In the genomic region with DNA sequence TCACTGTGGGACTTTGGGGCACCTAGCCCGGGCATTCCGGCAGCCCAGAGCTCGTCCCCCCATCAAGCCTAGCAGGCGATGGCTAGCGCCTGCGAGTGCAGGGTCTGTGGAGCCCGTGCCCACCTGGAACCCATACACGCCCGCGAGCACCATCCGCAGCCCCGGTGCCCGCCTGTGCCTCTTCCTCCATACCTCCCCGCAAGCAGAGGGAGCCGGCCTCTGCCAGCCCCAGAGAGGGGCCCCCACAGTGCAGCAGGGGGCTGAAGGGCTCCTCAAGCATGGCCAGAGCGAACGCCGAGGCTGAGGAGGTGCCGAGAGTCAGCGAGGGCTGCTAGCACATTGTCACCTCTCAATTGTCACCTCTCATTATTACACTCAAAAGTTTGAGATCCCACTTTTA, we compare ENCODE assay signal across 34 cellular contexts.
"Had no signal": no experiment of that assay in that cellular context is flagged by ENCODE, and none has a peak within 500 bp of the region (broad histone marks: within the 10 kb centered on the region; RNA-seq: fewer than 3 reads in every experiment).

No MANE protein-coding gene starts in this region.

- DNase-seq: activated B cell treated with CpG ODN at 0.5 μM for 24 hours; activated CD4-positive, alpha-beta memory T cell treated with anti-CD3 and anti-CD28 coated beads for 36 hours; activated CD4-positive, alpha-beta T cell treated with anti-CD3 and anti-CD28 coated beads for 4 hours; activated CD4-positive, alpha-beta T cell treated with anti-CD3 and anti-CD28 coated beads, Interleukin-2, amount 10 ng/mL, durations not matched to agents 24 days and 14 days; activated CD4-positive, alpha-beta T cell treated with anti-CD3 and anti-CD28 coated beads, Interleukin-2, amount 50 U/mL, for 1 hour; activated CD4-positive, alpha-beta T cell treated with anti-CD3 and anti-CD28 coated beads, Interleukin-2, amount 50 U/mL, for 4 hours; activated CD4-positive, CD25-positive, alpha-beta regulatory T cell treated with anti-CD3 and anti-CD28 coated beads, Interleukin-2, amount 50 U/mL, for 72 hours; activated CD8-positive, alpha-beta memory T cell treated with anti-CD3 and anti-CD28 coated beads, Interleukin-2, amount 50 U/mL, for 4 hours; activated CD8-positive, alpha-beta T cell treated with anti-CD3 and anti-CD28 coated beads for 36 hours; activated effector memory CD4-positive, alpha-beta T cell treated with anti-CD3 and anti-CD28 coated beads, Interleukin-2, amount 50 U/mL, for 16 hours; activated naive CD4-positive, alpha-beta T cell; activated naive CD4-positive, alpha-beta T cell treated with anti-CD3 and anti-CD28 coated beads for 36 hours; activated naive CD4-positive, alpha-beta T cell treated with anti-CD3 and anti-CD28 coated beads, Interleukin-2, amount 50 U/mL, for 16 hours; activated naive CD8-positive, alpha-beta T cell treated with anti-CD3 and anti-CD28 coated beads for 36 hours; activated T-cell treated with anti-CD3 and anti-CD28 coated beads for 4 hours; activated T-cell treated with anti-CD3 and anti-CD28 coated beads, Interleukin-2, amount 50 U/mL, for 1 hour; activated T-cell treated with anti-CD3 and anti-CD28 coated beads, Interleukin-2, amount 50 U/mL, for 4 hours; activated T-cell treated with anti-CD3 and anti-CD28 coated beads, Interleukin-2, amount 50 U/mL, for 72 hours; adrenal gland; amniotic stem cell; caudate nucleus; cerebellar nuclear complex; T-cell; T-helper 17 cell had no signal

- H3K4me1 ChIP-seq: adrenal gland, ascending aorta had no signal

- H3K9me3 Mint-ChIP-seq: activated CD4-positive, alpha-beta memory T cell treated with anti-CD3 and anti-CD28 coated beads for 36 hours; activated CD4-positive, alpha-beta T cell treated with anti-CD3 and anti-CD28 coated beads, Interleukin-2, amount 10 ng/mL, durations not matched to agents 24 days and 14 days; activated T-cell treated with anti-CD3 and anti-CD28 coated beads, Interleukin-2, amount 50 U/mL, for 4 hours; activated T-helper 17 cell treated with anti-CD3 and anti-CD28 coated beads, Interleukin-2, amount 50 U/mL, for 72 hours; central memory CD8-positive, alpha-beta T cell had no signal

- H3K27ac Mint-ChIP-seq: activated B cell treated with CpG ODN at 0.5 μM for 24 hours; activated CD4-positive, alpha-beta memory T cell treated with anti-CD3 and anti-CD28 coated beads for 36 hours; activated CD4-positive, alpha-beta T cell treated with anti-CD3 and anti-CD28 coated beads, Interleukin-2, amount 10 ng/mL, durations not matched to agents 24 days and 14 days; activated CD8-positive, alpha-beta T cell treated with anti-CD3 and anti-CD28 coated beads for 36 hours; activated naive CD4-positive, alpha-beta T cell treated with anti-CD3 and anti-CD28 coated beads for 36 hours; activated naive CD4-positive, alpha-beta T cell treated with anti-CD3 and anti-CD28 coated beads, Interleukin-2, amount 50 U/mL, for 72 hours; activated naive CD8-positive, alpha-beta T cell treated with anti-CD3 and anti-CD28 coated beads for 36 hours; activated T-cell treated with anti-CD3 and anti-CD28 coated beads, Interleukin-2, amount 50 U/mL, for 72 hours; activated T-helper 1 cell treated with anti-CD3 and anti-CD28 coated beads, Interleukin-12 subunit alpha, Interleukin-12 subunit beta, Interleukin-2, Interleukin-4 antibody, amounts not matched to agents 30 ng/mL and 10 ng/mL and 1 ng/mL, durations not matched to agents 14 hours and 24 hours and 36 hours; activated T-helper 17 cell treated with anti-CD3 and anti-CD28 coated beads, Interleukin-2, amount 50 U/mL, for 72 hours; brain; T-cell; T-helper 17 cell had no signal

- ATAC-seq: activated CD8-positive, alpha-beta T cell treated with anti-CD3 and anti-CD28 coated beads for 36 hours; activated naive CD4-positive, alpha-beta T cell treated with anti-CD3 and anti-CD28 coated beads, Interleukin-2, amount 50 U/mL, for 72 hours; activated T-cell treated with anti-CD3 and anti-CD28 coated beads, Interleukin-2, amount 50 U/mL, for 4 hours; activated T-cell treated with anti-CD3 and anti-CD28 coated beads, Interleukin-2, amount 50 U/mL, for 72 hours; activated T-helper 17 cell treated with anti-CD3 and anti-CD28 coated beads, Interleukin-2, amount 50 U/mL, for 72 hours; T-cell; T-helper 17 cell had no signal

- H3K27me3 Mint-ChIP-seq: activated B cell treated with CpG ODN at 0.5 μM for 24 hours; activated CD4-positive, alpha-beta memory T cell treated with anti-CD3 and anti-CD28 coated beads for 36 hours; activated CD4-positive, alpha-beta T cell treated with anti-CD3 and anti-CD28 coated beads, Interleukin-2, amount 10 ng/mL, durations not matched to agents 24 days and 14 days; activated CD8-positive, alpha-beta T cell treated with anti-CD3 and anti-CD28 coated beads for 36 hours; activated naive CD8-positive, alpha-beta T cell treated with anti-CD3 and anti-CD28 coated beads for 36 hours; activated T-helper 17 cell treated with anti-CD3 and anti-CD28 coated beads, Interleukin-2, amount 50 U/mL, for 72 hours; central memory CD8-positive, alpha-beta T cell; T-cell; T-helper 17 cell had no signal

- H3K27me3 ChIP-seq: adrenal gland, ascending aorta, cardiac muscle cell had no signal

- H3K9me3 ChIP-seq: adrenal gland, ascending aorta had no signal

- FAIRE-seq: bronchial epithelial cell, TTC549 had no signal

- H3K36me3 Mint-ChIP-seq: activated CD4-positive, alpha-beta memory T cell treated with anti-CD3 and anti-CD28 coated beads for 36 hours; activated naive CD4-positive, alpha-beta T cell treated with anti-CD3 and anti-CD28 coated beads, Interleukin-2, amount 50 U/mL, for 72 hours; activated naive CD8-positive, alpha-beta T cell treated with anti-CD3 and anti-CD28 coated beads for 36 hours; brain; T-cell had no signal

- H3K4me3 ChIP-seq: adrenal gland, ascending aorta, cardiac muscle cell had no signal

- H3K4me3 Mint-ChIP-seq: activated B cell treated with CpG ODN at 0.5 μM for 24 hours; activated CD4-positive, alpha-beta memory T cell treated with anti-CD3 and anti-CD28 coated beads for 36 hours; activated CD4-positive, alpha-beta T cell treated with anti-CD3 and anti-CD28 coated beads, Interleukin-2, amount 10 ng/mL, durations not matched to agents 24 days and 14 days; activated CD8-positive, alpha-beta T cell treated with anti-CD3 and anti-CD28 coated beads for 36 hours; activated naive CD4-positive, alpha-beta T cell treated with anti-CD3 and anti-CD28 coated beads for 36 hours; activated naive CD8-positive, alpha-beta T cell treated with anti-CD3 and anti-CD28 coated beads for 36 hours; activated T-cell treated with anti-CD3 and anti-CD28 coated beads, Interleukin-2, amount 50 U/mL, for 4 hours; activated T-cell treated with anti-CD3 and anti-CD28 coated beads, Interleukin-2, amount 50 U/mL, for 72 hours; activated T-helper 1 cell treated with anti-CD3 and anti-CD28 coated beads, Interleukin-12 subunit alpha, Interleukin-12 subunit beta, Interleukin-2, Interleukin-4 antibody, amounts not matched to agents 30 ng/mL and 10 ng/mL and 1 ng/mL, durations not matched to agents 14 hours and 24 hours and 36 hours; activated T-helper 17 cell treated with anti-CD3 and anti-CD28 coated beads, Interleukin-2, amount 50 U/mL, for 72 hours; brain; central memory CD8-positive, alpha-beta T cell; T-cell; T-helper 17 cell had no signal

- H3K27ac ChIP-seq: adrenal gland, ascending aorta, cardiac muscle cell, VCaP had no signal

- H3K36me3 ChIP-seq: adrenal gland, ascending aorta, cardiac muscle cell had no signal

- H3K4me1 Mint-ChIP-seq: activated B cell treated with CpG ODN at 0.5 μM for 24 hours; activated CD4-positive, alpha-beta T cell treated with anti-CD3 and anti-CD28 coated beads, Interleukin-2, amount 10 ng/mL, durations not matched to agents 24 days and 14 days; activated naive CD8-positive, alpha-beta T cell treated with anti-CD3 and anti-CD28 coated beads for 36 hours; activated T-helper 17 cell treated with anti-CD3 and anti-CD28 coated beads, Interleukin-2, amount 50 U/mL, for 72 hours; brain; central memory CD8-positive, alpha-beta T cell; T-cell; T-helper 17 cell had no signal
